ENCODE assay signal across 8 cellular contexts in the genomic region with DNA sequence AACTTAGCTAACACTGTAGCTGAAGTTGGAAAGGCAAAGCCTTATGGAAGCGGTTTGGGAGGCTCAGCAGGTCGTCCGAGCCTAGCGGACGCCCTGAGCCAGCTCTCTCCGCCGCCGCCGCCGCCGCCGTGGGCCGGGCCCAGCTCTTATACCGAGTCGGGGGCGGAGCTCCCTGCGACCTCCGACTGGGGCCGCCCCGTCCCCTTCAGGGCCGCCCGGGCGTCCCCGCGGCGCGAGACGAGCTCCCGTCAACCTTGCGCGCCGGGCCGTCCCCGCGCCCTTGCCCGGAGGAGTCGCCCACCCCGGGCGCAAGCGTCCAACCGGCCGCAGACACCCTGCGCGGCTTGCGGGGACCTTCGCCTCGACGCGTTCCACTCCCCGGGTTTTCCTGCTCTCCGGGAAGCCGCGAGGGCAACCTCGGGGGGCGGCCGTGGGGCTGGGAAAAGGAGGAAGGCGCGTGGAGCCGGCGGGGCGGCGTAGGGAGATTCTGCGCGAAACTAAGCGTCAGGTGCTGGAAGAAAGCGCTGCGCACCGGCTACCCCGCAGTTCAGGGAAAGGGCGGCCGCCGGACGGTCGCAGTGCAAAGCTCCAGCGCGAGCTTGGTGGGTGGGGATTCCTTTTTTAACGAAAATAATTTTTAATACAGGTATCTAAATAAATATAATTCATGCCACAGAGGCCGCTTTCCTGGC. TPM values are rescaled to one million over a fixed set of nuclear protein-coding genes. Genes with fewer than 3 reads are reported as not detected.
DNase-seq lines count a peak whose midpoint lies in the region; ATAC-seq and TF ChIP-seq lines count a peak whose summit lies in the region.

A gene with protein sequence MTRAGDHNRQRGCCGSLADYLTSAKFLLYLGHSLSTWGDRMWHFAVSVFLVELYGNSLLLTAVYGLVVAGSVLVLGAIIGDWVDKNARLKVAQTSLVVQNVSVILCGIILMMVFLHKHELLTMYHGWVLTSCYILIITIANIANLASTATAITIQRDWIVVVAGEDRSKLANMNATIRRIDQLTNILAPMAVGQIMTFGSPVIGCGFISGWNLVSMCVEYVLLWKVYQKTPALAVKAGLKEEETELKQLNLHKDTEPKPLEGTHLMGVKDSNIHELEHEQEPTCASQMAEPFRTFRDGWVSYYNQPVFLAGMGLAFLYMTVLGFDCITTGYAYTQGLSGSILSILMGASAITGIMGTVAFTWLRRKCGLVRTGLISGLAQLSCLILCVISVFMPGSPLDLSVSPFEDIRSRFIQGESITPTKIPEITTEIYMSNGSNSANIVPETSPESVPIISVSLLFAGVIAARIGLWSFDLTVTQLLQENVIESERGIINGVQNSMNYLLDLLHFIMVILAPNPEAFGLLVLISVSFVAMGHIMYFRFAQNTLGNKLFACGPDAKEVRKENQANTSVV (minus strand): TSS at position 125 of the 692 bp plus-strand sequence. CDS start 326 bp downstream, outside the sequence.

- POLR2A ChIA-PET in Panc1 (lab: Charles Lee) = interaction anchor here (0.6 kb wide), 1 partner anchor 104 kb away, joined by 3 read pairs; no protein-coding TSS in a partner anchor

- H3K27me3 ChIP-seq in Panc1 (ENCODE audit: control insufficient read depth, insufficient read depth, low read length) (peaks cover 73% of the 10 kb centered on the region), stomach smooth muscle (ENCODE audit: control insufficient read depth in 1 of 2, insufficient read depth in 2 of 2, low read length in 2 of 2) (no peaks in the 10 kb centered on the region)

- no peaks in the 10 kb centered on the region for H3K4me1 ChIP-seq in Panc1 (ENCODE audit: control insufficient read depth, insufficient read depth, low read length)
- peaks cover 9% of the 10 kb centered on the region for H3K4me1 ChIP-seq in stomach smooth muscle (ENCODE audit: control insufficient read depth, insufficient read depth, low read length)

- TF ChIP-seq CTCF in Panc1 (IDR thresholded peaks at IDR 0.05) (no peak), fibroblast of the aortic adventitia (IDR thresholded peaks at IDR 0.05; ENCODE audit: insufficient read depth, low read length) (no peak), nephron (IDR thresholded peaks at IDR 0.05; ENCODE audit: unreplicated experiment in 3 of 3) (no peak)

- no peaks in the 10 kb centered on the region for H3K9me3 Mint-ChIP-seq in nephron

- BruUV-seq in Panc1 (replicated peaks; lab: Mats Ljungman, UMichigan) = no TSS peak

- H3K4me3 Mint-ChIP-seq in nephron = peak within 1 kb of the TSS; percentile 86 to 94 (median 91)

- H3K36me3 Mint-ChIP-seq in nephron (ENCODE audit: low read depth) = peaks cover 16% of the 10 kb centered on the region

- in situ Hi-C loops in Panc1 (cut with HindIII; ENCODE audit: low pct_unique_long_range_greater_than_20kb, low sequenced_read_pairs) = no loop called here

- peak within 1 kb of the TSS; percentile 79 to 92 (median 90) for H3K27ac Mint-ChIP-seq in nephron

- peaks cover 42% of the 10 kb centered on the region for H3K4me1 Mint-ChIP-seq in nephron

- CTCF ChIA-PET in Panc1 (lab: Charles Lee) = no interaction called here

- no peaks in the 10 kb centered on the region for H3K36me3 ChIP-seq in Panc1 (ENCODE audit: control insufficient read depth, insufficient read depth, low read length)
- H3K36me3 ChIP-seq in stomach smooth muscle (ENCODE audit: control insufficient read depth in 2 of 2, insufficient read depth in 2 of 2, low read length in 2 of 2) = no peaks in the 10 kb centered on the region

- peak within 1 kb of the TSS; percentile 79 to 85 for H3K9ac ChIP-seq in stomach smooth muscle (ENCODE audit: low read length in 2 of 2)

- ATAC-seq in HG03432 (IDR thresholded peaks at IDR 0.05; ENCODE audit: unreplicated experiment) = peak; percentile 73
- ATAC-seq in Panc1 = peak; percentile 90

- H3K4me3 ChIP-seq in Panc1 (ENCODE audit: low read depth in 2 of 2, low read length in 2 of 2) (peak within 1 kb of the TSS; percentile 39 to 46), fibroblast of the aortic adventitia (ENCODE audit: low read depth, low read length) (peak within 1 kb of the TSS; percentile 63), stomach smooth muscle (ENCODE audit: low read length in 2 of 2) (peak within 1 kb of the TSS; percentile 90 to 93)

- intact Hi-C loops in Panc1 (cut with micrococcal nuclease; ENCODE audit: unreplicated experiment) = no loop called here

- H3K9me3 ChIP-seq in Panc1 (ENCODE audit: control insufficient read depth, insufficient read depth, low read depth, low read length) (no peaks in the 10 kb centered on the region), stomach smooth muscle (ENCODE audit: control insufficient read depth in 2 of 2, low read length in 2 of 2) (no peaks in the 10 kb centered on the region)

- DNase-seq in NCI-H2081 (lab: John Stamatoyannopoulos, UW) = peak; percentile 60 to 77
- DNase-seq in NCI-H2081 treated with DMSO at 0.1 percent for 48 hours (lab: John Stamatoyannopoulos, UW) = no peak
- no peak for DNase-seq in Panc1 (ENCODE audit: low read depth, low spot score)
- peak; percentile 64 for DNase-seq in activated effector memory CD4-positive, alpha-beta T cell treated with Interleukin-2 at 50 U/mL for 16 hours
- peak; percentile 40 for DNase-seq in fibroblast of the aortic adventitia (ENCODE audit: low read depth)

- no peak within 1 kb of the TSS for H3K27ac ChIP-seq in Panc1 (ENCODE audit: low read length)
- peak within 1 kb of the TSS; percentile 72 for H3K27ac ChIP-seq in stomach smooth muscle (ENCODE audit: low read length)

- H3K27me3 Mint-ChIP-seq in nephron (ENCODE audit: low read depth) = peaks cover 26% of the 10 kb centered on the region

RNA-seq across cellular contexts. Expression of the gene that starts here (rescaled TPM):
- 0.74 TPM for total RNA-seq in Panc1 (2021; ENCODE audit: unreplicated experiment)
- 0.08 TPM for polyA plus RNA-seq in Panc1 (2012; ENCODE audit: insufficient read length)
- total RNA-seq in fibroblast of the aortic adventitia (ENCODE audit: low replicate concordance) = 19.7 and 306 TPM in 2 replicates

Comparison
In these comparisons a context has a peak if more than half of its experiments do, and no peak if none do; other contexts are left out.
1. RNA of the gene that starts here (total RNA-seq): 19.7 to 306 TPM in fibroblast of the aortic adventitia; 0.74 TPM in Panc1 (single experiment); every median in the first group is over 10 times any median in the second.
2. DNase-seq: peak in NCI-H2081 (2 of 2), activated effector memory CD4-positive, alpha-beta T cell treated with Interleukin-2 at 50 U/mL for 16 hours (single experiment) and fibroblast of the aortic adventitia (single experiment); none in NCI-H2081 treated with DMSO at 0.1 percent for 48 hours (single experiment) and Panc1 (single experiment).
3. Peak in ATAC-seq and H3K4me3 ChIP-seq in Panc1; RNA of the gene not detected or under 1 TPM.
4. Peak in every context shown above with its lines, with median percentiles within 50 percentile points of each other: H3K4me3 ChIP-seq.